In genomic region chr2:160175169-160176130, GRCh38 we compare ENCODE assay signal across 23 cellular contexts. TPM values are rescaled to one million over a fixed set of nuclear protein-coding genes. Genes with fewer than 3 reads are reported as not detected.
DNase-seq lines count a peak whose midpoint lies in the region; ATAC-seq lines count a peak whose summit lies in the region.
"Had no signal": no experiment of that assay in that cellular context is flagged by ENCODE, and none has a peak within 500 bp of the region (broad histone marks: within the 10 kb centered on the region; RNA-seq: fewer than 3 reads in every experiment).

No MANE protein-coding gene starts in this region.

- in situ Hi-C loops in SK-MEL-5 (cut with HindIII; ENCODE audit: low pct_unique_long_range_greater_than_20kb, low sequenced_read_pairs) = no loop called here

- ATAC-seq in left lobe of liver (no peak), HG02870 (IDR thresholded peaks at IDR 0.05; ENCODE audit: unreplicated experiment) (no peak)
- ATAC-seq: GM23338 had no signal

- peak in 2 of 3 experiments; percentile 1 to 61 for DNase-seq in NCI-H1417 (lab: John Stamatoyannopoulos, UW)
- DNase-seq in NCI-H1417 treated with DMSO at 0.1 percent for 48 hours (lab: John Stamatoyannopoulos, UW) = no peak
- peak; percentile 41 for DNase-seq in SK-MEL-5 (ENCODE audit: low read depth, low spot score)
- peak; percentile 49 for DNase-seq in left kidney (ENCODE audit: low read depth, low spot score)
- no peak for DNase-seq in left lobe of liver (ENCODE audit: low spot score)
- DNase-seq in T1000 (lab: John Stamatoyannopoulos, UW) = no peak
- no peak for DNase-seq in dermis blood vessel endothelial cell
- DNase-seq: COR-L47, GF-D8, HCEC 1CT, Kasumi-1, MM.1S, NCI-H1092 treated with DMSO at 0.1 percent for 48 hours, NCI-H1694, NCI-H2081 treated with DMSO at 0.1 percent for 48 hours, NCI-H510A treated with DMSO at 0.1 percent for 48 hours, NCI-H82, OCI-M1, SJCRH30 had no signal

RNA-seq across cellular contexts. Expression of gene ITGB6, which starts 24.6 kb away (rescaled TPM):
- total RNA-seq in SK-MEL-5 (2014; rRNA removed; shearing (Covaris generic)) = 0.03 TPM in 1 of 2 replicates, not detected in the other
- 0.09 and 1.6 TPM in 2 replicates for polyA plus RNA-seq in SK-MEL-5 (2015; cell fraction: cytosol; rRNA removed)
- polyA plus RNA-seq in SK-MEL-5 (2015; cell fraction: nucleus; rRNA removed) = 0.65 and 0.84 TPM in 2 replicates
- 0.18 TPM for total RNA-seq in left lobe of liver
- 0.85 and 1.3 TPM in 2 replicates for total RNA-seq in dermis blood vessel endothelial cell
- total RNA-seq: GM23338 had no signal
- polyA plus RNA-seq: AG04450, CD14-positive monocyte, GM23338 had no signal

Comparison
In these comparisons a context has a peak if more than half of its experiments do, and no peak if none do; other contexts are left out.
1. DNase-seq: peak in NCI-H1417 (2 of 3), SK-MEL-5 (single experiment) and left kidney (single experiment); none in NCI-H1417 treated with DMSO at 0.1 percent for 48 hours (single experiment), left lobe of liver (single experiment), T1000 (single experiment) and dermis blood vessel endothelial cell (single experiment).